Comparison of ENCODE assay signal across 8 cellular contexts in the genomic region with DNA sequence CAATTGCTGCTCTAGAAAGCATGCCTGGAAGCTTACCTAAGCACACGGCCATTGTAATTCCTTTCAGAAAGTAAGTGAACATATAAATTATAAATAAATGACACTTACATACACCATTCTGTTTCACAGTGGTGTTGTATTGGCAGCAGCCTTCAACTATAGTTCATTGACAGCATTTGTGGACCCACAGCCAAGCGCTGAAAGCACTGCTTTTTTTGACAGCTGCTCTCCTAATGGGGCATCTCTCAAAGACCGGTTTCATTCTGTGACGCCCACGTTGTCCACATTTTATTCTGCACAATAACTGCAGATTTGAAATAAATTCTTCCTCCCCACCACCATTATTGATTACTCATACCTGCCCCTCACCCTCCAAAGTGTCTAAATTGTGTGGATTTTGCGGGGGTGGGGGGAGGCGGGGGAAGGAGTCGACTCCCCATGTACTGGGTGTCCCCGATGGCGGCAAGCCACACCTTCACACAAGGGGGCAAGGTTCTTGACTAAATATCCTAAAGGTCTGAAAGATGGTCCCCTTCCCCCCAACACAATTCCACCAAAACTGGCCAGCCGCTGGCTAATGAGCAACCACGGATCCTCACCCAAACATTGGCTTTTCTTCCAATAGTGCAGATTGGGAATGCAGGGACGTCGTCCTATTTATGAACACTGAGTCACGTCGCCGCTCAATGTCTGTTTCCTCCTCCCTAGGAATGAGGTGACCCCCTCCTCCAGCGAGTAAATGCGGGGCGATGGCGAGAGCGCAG. TPM values are rescaled to one million over a fixed set of nuclear protein-coding genes. Genes with fewer than 3 reads are reported as not detected.
DNase-seq lines count a peak whose midpoint lies in the region; ATAC-seq and TF ChIP-seq lines count a peak whose summit lies in the region.

No MANE protein-coding gene starts in this region.

- no peaks in the 10 kb centered on the region for H3K9me3 ChIP-seq in mononuclear cell (ENCODE audit: low read depth, low read length)
- no peaks in the 10 kb centered on the region for H3K9me3 ChIP-seq in vagina

- H3K27me3 ChIP-seq in mononuclear cell (ENCODE audit: insufficient read depth, low read length): no peaks in the 10 kb centered on the region
- H3K27me3 ChIP-seq in vagina: no peaks in the 10 kb centered on the region

- H3K36me3 ChIP-seq in vagina: no peaks in the 10 kb centered on the region

- H3K27ac Mint-ChIP-seq in chondrocyte (ENCODE audit: unreplicated experiment): peak overlapping the region; percentile 20

- TF ChIP-seq CTCF in chondrocyte (IDR thresholded peaks at IDR 0.05): no peak
- TF ChIP-seq CTCF in vagina (IDR thresholded peaks at IDR 0.05): no peak

- H3K27me3 Mint-ChIP-seq in chondrocyte (ENCODE audit: low read depth): no peaks in the 10 kb centered on the region

- ATAC-seq in HG03097 (IDR thresholded peaks at IDR 0.05; ENCODE audit: low FRiP score, unreplicated experiment): no peak
- ATAC-seq in GM19467 (IDR thresholded peaks at IDR 0.05; ENCODE audit: unreplicated experiment): no peak

- H3K4me1 ChIP-seq in mononuclear cell (ENCODE audit: insufficient read depth, low read length) (peaks cover 33% of the 10 kb centered on the region), vagina (peaks cover 20% of the 10 kb centered on the region)

- H3K4me1 Mint-ChIP-seq in chondrocyte (ENCODE audit: low read depth): peaks cover 19% of the 10 kb centered on the region

- H3K36me3 Mint-ChIP-seq in chondrocyte (ENCODE audit: low read depth): no peaks in the 10 kb centered on the region

- H3K4me3 Mint-ChIP-seq in chondrocyte (ENCODE audit: unreplicated experiment): peak overlapping the region; percentile 73

- H3K4me3 ChIP-seq in mononuclear cell (ENCODE audit: low read length) (peak overlapping the region; percentile 70), vagina (peak overlapping the region; percentile 80 to 97)

- H3K27ac ChIP-seq in vagina: no peak overlapping the region

- no peak for TF ChIP-seq POLR2A in vagina (IDR thresholded peaks at IDR 0.05)

- DNase-seq in Daoy (ENCODE audit: low read depth) (peak; percentile 38), NCI-H69 (lab: John Stamatoyannopoulos, UW) (peak; percentile 65), chondrocyte (ENCODE audit: low spot score) (no peak), vagina (ENCODE audit: extremely low spot score in 2 of 2) (no peak), NCI-H1930 (lab: John Stamatoyannopoulos, UW) (no peak)

- intact Hi-C loops in vagina (cut with DNase I): no loop called here

- H3K9me3 Mint-ChIP-seq in chondrocyte (ENCODE audit: low read depth): no peaks in the 10 kb centered on the region

RNA-seq across cellular contexts. Expression of gene RCAN1, which starts 1.1 kb away (rescaled TPM):
- total RNA-seq in Daoy (2014; rRNA removed; shearing (Covaris generic)): 66.9 and 71.9 TPM in 2 replicates
- total RNA-seq in chondrocyte (41.4 to 84.5 TPM (median 80.9 TPM) in 3 replicates), mononuclear cell (6.2 TPM), vagina (29.2 TPM)

RNA-seq across cellular contexts. Expression of gene CLIC6, which starts 54.9 kb away (rescaled TPM):
- total RNA-seq in Daoy (2014; rRNA removed; shearing (Covaris generic)): 2.1 and 3.1 TPM in 2 replicates
- 0.08 to 0.24 TPM (median 0.17 TPM) in 3 replicates for total RNA-seq in chondrocyte
- total RNA-seq in mononuclear cell: 0.10 TPM
- 8.3 TPM for total RNA-seq in vagina

Comparison
In these comparisons a context has a peak if more than half of its experiments do, and no peak if none do; other contexts are left out.
1. DNase-seq: peak in Daoy (single experiment) and NCI-H69 (single experiment); none in chondrocyte (single experiment), vagina (0 of 2) and NCI-H1930 (0 of 2).